ENCODE assay signal across 8 cellular contexts in the genomic region with DNA sequence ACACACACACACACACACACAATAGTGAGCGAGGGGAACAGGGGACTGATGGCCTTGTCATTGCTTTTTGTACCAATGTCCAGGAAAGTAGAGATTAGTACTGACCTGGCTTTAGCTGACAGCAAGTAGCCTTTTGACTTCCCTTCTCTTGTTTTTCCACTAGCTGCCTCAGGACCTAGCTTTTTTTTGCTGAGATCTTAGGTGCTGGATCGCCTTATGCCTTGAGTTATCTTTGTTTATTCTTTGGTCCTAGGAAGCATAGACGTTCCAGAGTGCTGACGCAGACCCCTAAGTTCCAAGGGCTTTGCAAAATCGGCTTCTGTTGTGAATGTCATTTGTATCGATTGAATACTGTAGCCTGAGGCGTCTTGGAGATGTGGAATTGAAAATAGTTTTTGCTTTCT.
DNase-seq lines count a peak whose midpoint lies in the region; ATAC-seq and TF ChIP-seq lines count a peak whose summit lies in the region.

A gene with protein sequence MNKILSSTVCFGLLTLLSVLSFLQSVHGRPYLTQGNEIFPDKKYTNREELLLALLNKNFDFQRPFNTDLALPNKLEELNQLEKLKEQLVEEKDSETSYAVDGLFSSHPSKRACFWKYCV (minus strand): TSS at position 218 of the 404 bp plus-strand sequence. CDS start 48,337 bp downstream, outside the sequence.

- H3K4me3 ChIP-seq in RWPE2 (ENCODE audit: severe bottlenecking): peak within 1 kb of the TSS; percentile 86
- peak within 1 kb of the TSS; percentile 90 to 95 for H3K4me3 ChIP-seq in muscle layer of duodenum (ENCODE audit: low read depth in 1 of 2, low read length in 2 of 2)

- H3K4me1 ChIP-seq in RWPE2 (ENCODE audit: insufficient read depth, poor library complexity, severe bottlenecking): peaks cover 21% of the 10 kb centered on the region
- peaks cover 14 to 20% of the 10 kb centered on the region in 2 donors for H3K4me1 ChIP-seq in muscle layer of duodenum (ENCODE audit: control insufficient read depth in 1 of 2, insufficient read depth in 2 of 2, low read length in 2 of 2)

- H3K9me3 ChIP-seq in RWPE2 (ENCODE audit: severe bottlenecking): no peaks in the 10 kb centered on the region
- no peaks in the 10 kb centered on the region for H3K9me3 ChIP-seq in muscle layer of duodenum (ENCODE audit: control insufficient read depth in 1 of 2, low read length in 2 of 2)

- ATAC-seq in RWPE2 (ENCODE audit: low read depth) (peak; percentile 47), GM18861 (IDR thresholded peaks at IDR 0.05; ENCODE audit: unreplicated experiment) (no peak)

- H3K36me3 ChIP-seq in RWPE2 (ENCODE audit: low read depth) (0 out of 2 replicates have a peak, but pooled peaks cover 7% of the 10 kb centered on the region), muscle layer of duodenum (ENCODE audit: control insufficient read depth in 1 of 2, insufficient read depth in 2 of 2, low read length in 2 of 2) (peaks cover 0 to 9% of the 10 kb centered on the region in 2 donors)

- peak within 1 kb of the TSS; percentile 82 for H3K27ac ChIP-seq in RWPE2 (ENCODE audit: poor library complexity, severe bottlenecking)
- peak within 1 kb of the TSS; percentile 85 for H3K27ac ChIP-seq in epithelial cell of prostate
- H3K27ac ChIP-seq in muscle layer of duodenum (ENCODE audit: low read length): peak within 1 kb of the TSS; percentile 94

- TF ChIP-seq CTCF in RWPE2 (IDR thresholded peaks at IDR 0.05; ENCODE audit: poor library complexity, severe bottlenecking): no peak

- DNase-seq in SIG-M5 treated with dmso at 0.1 percent for 504 hours (lab: John Stamatoyannopoulos, UW; ENCODE audit: unreplicated experiment) (peak; percentile 9), SIG-M5 (lab: John Stamatoyannopoulos, UW) (no peak), RWPE2 (ENCODE audit: low spot score) (no peak), epithelial cell of prostate (ENCODE audit: low read depth, low spot score) (no peak), activated gamma-delta T cell treated with Interleukin-2 at 50 U/mL for 16 hours (no peak), activated gamma-delta T cell (lab: John Stamatoyannopoulos, UW) (no peak)

- H3K27me3 ChIP-seq in RWPE2 (ENCODE audit: insufficient read depth, poor library complexity, severe bottlenecking) (no peaks in the 10 kb centered on the region), muscle layer of duodenum (ENCODE audit: low read depth, low read length) (no peaks in the 10 kb centered on the region)
